9 cellular contexts compared by ENCODE assay signal in the genomic region with DNA sequence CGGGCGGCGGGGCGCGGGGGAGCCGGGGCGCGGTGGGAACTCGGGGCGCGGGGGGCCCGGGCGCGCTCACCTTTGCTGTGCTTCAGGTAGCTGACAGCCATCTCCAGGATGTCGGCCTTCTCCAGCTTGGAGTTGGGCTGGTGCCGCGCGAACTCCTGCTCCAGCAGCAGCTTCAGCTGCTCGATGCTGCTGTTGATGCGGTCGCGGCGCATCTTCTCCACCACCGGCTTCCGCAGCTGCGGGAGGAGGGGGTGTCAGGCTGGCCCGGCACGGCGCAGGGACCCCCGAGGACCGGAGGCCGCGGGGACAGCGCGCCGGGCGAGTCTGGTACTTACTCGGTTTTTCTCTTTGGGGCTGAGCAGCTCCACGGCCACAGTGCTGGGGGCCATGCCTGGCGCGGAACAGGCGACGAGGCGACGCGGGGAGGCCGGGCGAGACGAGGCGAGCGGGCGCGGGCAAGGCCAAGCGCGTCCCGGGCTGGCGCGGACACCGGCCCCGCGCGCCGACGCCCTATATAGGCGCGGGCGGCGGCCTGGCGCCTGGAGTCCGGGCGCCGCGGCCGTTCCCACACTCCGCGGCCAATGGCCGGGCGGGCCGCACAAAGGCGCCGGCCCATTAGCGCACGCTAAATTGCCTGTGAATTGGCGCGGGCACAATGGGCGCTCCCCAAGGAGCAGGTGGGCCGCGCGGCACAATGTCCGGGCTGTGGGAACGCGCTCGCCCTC. TPM values are rescaled to one million over a fixed set of nuclear protein-coding genes. Genes with fewer than 3 reads are reported as not detected.
DNase-seq lines count a peak whose midpoint lies in the region; ATAC-seq and TF ChIP-seq lines count a peak whose summit lies in the region.
"Had no signal": no experiment of that assay in that cellular context is flagged by ENCODE, and none has a peak within 500 bp of the region (broad histone marks: within the 10 kb centered on the region; RNA-seq: fewer than 3 reads in every experiment).

Gene HES5 (minus strand): TSS at position 488 of the 725 bp plus-strand sequence. CDS start 99 bp downstream, at position 389.

- TF ChIP-seq CTCF in right lobe of liver (IDR thresholded peaks at IDR 0.05) = no peak
- no peak for TF ChIP-seq CTCF in uterus (IDR thresholded peaks at IDR 0.05)

- no peak for ATAC-seq in right lobe of liver
- no peak for ATAC-seq in HG02840 (IDR thresholded peaks at IDR 0.05; ENCODE audit: low FRiP score, unreplicated experiment)
- ATAC-seq in GM21619 (IDR thresholded peaks at IDR 0.05; ENCODE audit: unreplicated experiment) = no peak
- ATAC-seq in HG03521 (IDR thresholded peaks at IDR 0.05; ENCODE audit: unreplicated experiment) = no peak

- H3K27ac ChIP-seq in right lobe of liver = peak within 1 kb of the TSS; percentile 22 to 80 (median 65)
- H3K27ac ChIP-seq in uterus = peak within 1 kb of the TSS; percentile 38 to 46

- peak; percentile 34 for DNase-seq in stimulated activated CD4-positive, alpha-beta T cell treated with anti-CD3 and anti-CD28 coated beads, Interleukin-15, amount 100 ng/mL, for 24 hours
- no peak for DNase-seq in stimulated activated CD4-positive, alpha-beta T cell treated with anti-CD3 and anti-CD28 coated beads, Interleukin-2, amount 100 ng/mL, for 24 hours
- peak; percentile 67 for DNase-seq in astrocyte of the hippocampus (ENCODE audit: low read depth, low spot score)
- no peak for DNase-seq in right lobe of liver
- DNase-seq in uterus = no peak
- DNase-seq: NCI-H2171 had no signal

- no peaks in the 10 kb centered on the region for H3K36me3 ChIP-seq in right lobe of liver
- H3K36me3 ChIP-seq in uterus = no peaks in the 10 kb centered on the region

- H3K4me1 ChIP-seq in right lobe of liver = peaks cover 0 to 50% (median 25%) of the 10 kb centered on the region in 4 donors
- peaks cover 0 to 22% of the 10 kb centered on the region in 2 donors for H3K4me1 ChIP-seq in uterus

- H3K27me3 ChIP-seq in right lobe of liver (no peaks in the 10 kb centered on the region), uterus (peaks cover 19 to 34% of the 10 kb centered on the region in 2 donors)

- H3K4me3 ChIP-seq in right lobe of liver (peak within 1 kb of the TSS in 2 of 3 donors; percentile 26 to 28), uterus (no peak within 1 kb of the TSS)

- TF ChIP-seq POLR2A in right lobe of liver (IDR thresholded peaks at IDR 0.05) (no peak), uterus (IDR thresholded peaks at IDR 0.05) (peak; percentile 12 to 36)

- 5% methylated on average over 12 of the region's 93 CpGs for WGBS in right lobe of liver (ENCODE audit: insufficient coverage, low coverage, low lambda C conversion rate, missing lambda C conversion rate)

- no peaks in the 10 kb centered on the region for H3K9me3 ChIP-seq in right lobe of liver
- no peaks in the 10 kb centered on the region for H3K9me3 ChIP-seq in uterus

- intact Hi-C loops in right lobe of liver (cut with DNase I) (no loop called here), uterus (cut with DNase I; ENCODE audit: low total_unique reads) (no loop called here)

RNA-seq across cellular contexts. Expression of gene HES5, which starts in this region (rescaled TPM):
- total RNA-seq in right lobe of liver (under 1 TPM in 2 of 6 experiments, not detected in 4; 0.18 to 0.25 TPM), uterus (1 to 10 TPM in 2 of 4 donors, under 1 TPM in 1, not detected in 1; 0.34 to 2.8 (median 1.8) TPM)

Comparison
In these comparisons a context has a peak if more than half of its experiments do, and no peak if none do; other contexts are left out.
1. DNase-seq: peak in stimulated activated CD4-positive, alpha-beta T cell treated with anti-CD3 and anti-CD28 coated beads, Interleukin-15, amount 100 ng/mL, for 24 hours (single experiment) and astrocyte of the hippocampus (single experiment); none in stimulated activated CD4-positive, alpha-beta T cell treated with anti-CD3 and anti-CD28 coated beads, Interleukin-2, amount 100 ng/mL, for 24 hours (0 of 2), right lobe of liver (0 of 3) and uterus (0 of 2).
2. H3K4me3 ChIP-seq: peak in right lobe of liver (2 of 3); none in uterus (0 of 2).